In the genomic region with DNA sequence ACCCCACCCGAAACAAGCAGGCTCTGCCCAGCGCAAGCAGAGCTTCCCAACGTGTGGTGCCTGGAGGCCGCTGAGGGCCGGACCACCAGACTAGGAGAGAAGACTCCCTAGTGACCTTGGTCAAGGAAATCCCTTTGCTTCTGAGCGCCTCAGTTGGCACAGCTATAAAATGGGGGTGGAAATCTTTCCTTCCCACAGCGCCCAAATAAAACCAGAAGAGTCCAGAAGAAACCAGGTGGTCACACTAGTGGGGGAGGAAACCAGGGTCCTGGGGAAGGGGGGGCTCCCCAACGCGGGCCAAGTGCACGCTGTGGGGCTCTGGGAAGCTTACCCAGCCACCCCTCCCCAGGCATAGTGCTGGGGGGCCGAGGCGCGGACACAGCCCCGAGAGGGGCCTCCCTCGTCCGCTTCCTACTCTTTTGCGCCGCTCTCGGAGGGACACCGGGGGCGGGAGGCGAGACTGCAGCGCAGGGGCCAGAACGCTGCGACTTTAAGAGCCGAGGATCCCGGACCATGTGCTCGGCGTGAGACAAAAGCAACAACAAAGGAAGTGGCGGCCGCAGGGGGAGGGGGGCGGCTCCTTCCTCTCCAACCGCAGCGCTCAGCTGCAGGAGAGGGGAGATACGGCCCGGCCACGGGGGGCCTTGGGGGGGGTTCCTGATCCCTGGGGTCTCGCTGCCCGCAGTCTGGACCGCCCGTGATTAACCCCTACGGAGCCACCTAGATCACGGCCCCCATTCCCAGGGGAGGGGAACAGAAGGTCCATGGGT, we compare ENCODE assay signal across 8 cellular contexts. TPM values are rescaled to one million over a fixed set of nuclear protein-coding genes. Genes with fewer than 3 reads are reported as not detected.
DNase-seq lines count a peak whose midpoint lies in the region.

No MANE protein-coding gene starts in this region.

- DNase-seq in NCI-H2081 (lab: John Stamatoyannopoulos, UW) (peak; percentile 77 to 79), NCI-H2081 treated with DMSO at 0.1 percent for 48 hours (lab: John Stamatoyannopoulos, UW) (no peak), SK-MEL-5 (ENCODE audit: low read depth, low spot score) (peak; percentile 67), glomerular visceral epithelial cell (ENCODE audit: extremely low spot score) (peak; percentile 81), nucleus accumbens (lab: John Stamatoyannopoulos, UW) (peak in 54 of 56 donors; percentile 19 to 86 (median 68))

- in situ Hi-C loops in SK-MEL-5 (cut with HindIII; ENCODE audit: low pct_unique_long_range_greater_than_20kb, low sequenced_read_pairs), result no loop called here

- peak overlapping the region; percentile 98 for H3K4me3 Mint-ChIP-seq in activated naive CD4-positive, alpha-beta T cell treated with anti-CD3 and anti-CD28 coated beads, Interleukin-2, amount 50 U/mL, for 24 hours

- peak overlapping the region; percentile 96 for H3K4me3 ChIP-seq in HUES6 (ENCODE audit: low read depth, low read length)

- H3K4me1 Mint-ChIP-seq in activated naive CD4-positive, alpha-beta T cell treated with anti-CD3 and anti-CD28 coated beads, Interleukin-2, amount 50 U/mL, for 24 hours, result peaks cover 67% of the 10 kb centered on the region

- no peaks in the 10 kb centered on the region for H3K9me3 ChIP-seq in HUES6 (ENCODE audit: control insufficient read depth, insufficient read depth, low read depth, low read length)

- peaks cover under 1% of the 10 kb centered on the region for H3K36me3 Mint-ChIP-seq in activated naive CD4-positive, alpha-beta T cell treated with anti-CD3 and anti-CD28 coated beads, Interleukin-2, amount 50 U/mL, for 24 hours

- H3K27ac Mint-ChIP-seq in activated naive CD4-positive, alpha-beta T cell treated with anti-CD3 and anti-CD28 coated beads, Interleukin-2, amount 50 U/mL, for 24 hours, result peak overlapping the region; percentile 99

- no peaks in the 10 kb centered on the region for H3K27me3 ChIP-seq in HUES6 (ENCODE audit: control insufficient read depth, insufficient read depth, low read length)

- H3K9me3 Mint-ChIP-seq in activated naive CD4-positive, alpha-beta T cell treated with anti-CD3 and anti-CD28 coated beads, Interleukin-2, amount 50 U/mL, for 24 hours, result no peaks in the 10 kb centered on the region

- H3K27me3 Mint-ChIP-seq in activated naive CD4-positive, alpha-beta T cell treated with anti-CD3 and anti-CD28 coated beads, Interleukin-2, amount 50 U/mL, for 24 hours, result no peaks in the 10 kb centered on the region

- H3K36me3 ChIP-seq in HUES6 (ENCODE audit: control insufficient read depth, insufficient read depth, low read length), result peaks cover 36% of the 10 kb centered on the region

- H3K4me1 ChIP-seq in HUES6 (ENCODE audit: control insufficient read depth, insufficient read depth, low read length), result peaks cover 35% of the 10 kb centered on the region

- H3K27ac ChIP-seq in HUES6 (ENCODE audit: low read depth, low read length) (peak overlapping the region; percentile 99), temporal lobe (ENCODE audit: low read depth, low read length) (peak overlapping the region; percentile 99)

- H3K9ac ChIP-seq in HUES6 (ENCODE audit: low read length), result peak overlapping the region; percentile 97

RNA-seq across cellular contexts. Expression of a gene that starts 0.9 kb away (rescaled TPM):
- total RNA-seq in SK-MEL-5 (2014; rRNA removed; shearing (Covaris generic)), result 7.7 and 7.8 TPM in 2 replicates
- polyA plus RNA-seq in SK-MEL-5 (2015; cell fraction: cytosol; rRNA removed), result 33.0 and 42.7 TPM in 2 replicates
- 115 and 140 TPM in 2 replicates for polyA plus RNA-seq in SK-MEL-5 (2015; cell fraction: nucleus; rRNA removed)
- total RNA-seq in temporal lobe, result 13.5 TPM

RNA-seq across cellular contexts. Expression of a gene that starts 12.8 kb away (rescaled TPM):
- not detected in 2 replicates for total RNA-seq in SK-MEL-5 (2014; rRNA removed; shearing (Covaris generic))
- polyA plus RNA-seq in SK-MEL-5 (2015; cell fraction: cytosol; rRNA removed), result 0.02 TPM in 1 of 2 replicates, not detected in the other
- polyA plus RNA-seq in SK-MEL-5 (2015; cell fraction: nucleus; rRNA removed), result not detected in 2 replicates
- total RNA-seq in temporal lobe, result under 0.01 TPM
